Comparison of ENCODE assay signal across 8 cellular contexts in genomic region chr16:22007159-22007508, GRCh38. TPM values are rescaled to one million over a fixed set of nuclear protein-coding genes. Genes with fewer than 3 reads are reported as not detected.
DNase-seq lines count a peak whose midpoint lies in the region; ATAC-seq and TF ChIP-seq lines count a peak whose summit lies in the region.

No MANE protein-coding gene starts in this region.

- peaks cover 16 to 37% of the 10 kb centered on the region in 2 donors for H3K4me1 ChIP-seq in adrenal gland (replicated peaks in 1 of 2)
- H3K4me1 ChIP-seq in right lobe of liver: peaks cover 0 to 31% (median 5%) of the 10 kb centered on the region in 4 donors
- H3K4me1 ChIP-seq in transverse colon: peaks cover 7 to 37% (median 25%) of the 10 kb centered on the region in 4 donors

- H3K27ac ChIP-seq in adrenal gland (peak overlapping the region; percentile 61 to 94 (median 88)), right lobe of liver (peak overlapping the region in 1 of 3 donors; percentile 84), transverse colon (peak overlapping the region; percentile 89 to 94 (median 91))

- peaks cover 37% of the 10 kb centered on the region for H3K4me1 Mint-ChIP-seq in activated T-cell treated with anti-CD3 and anti-CD28 coated beads, Interleukin-2, amount 50 U/mL, for 4 hours (ENCODE audit: low read depth)

- H3K36me3 Mint-ChIP-seq in activated T-cell treated with anti-CD3 and anti-CD28 coated beads, Interleukin-2, amount 50 U/mL, for 4 hours (ENCODE audit: insufficient read depth): no peaks in the 10 kb centered on the region

- no peak for TF ChIP-seq EP300 in transverse colon (IDR thresholded peaks at IDR 0.05; ENCODE audit: low read depth)

- in situ Hi-C loops in transverse colon (cut with MboI; ENCODE audit: low pct_ligation_motif_present in 1 of 4, low pct_unique_long_range_greater_than_20kb in 1 of 4, low sequenced_read_pairs in 3 of 4): loop anchor here in 2 of 4 donors (10.0 to 25.0 kb wide), 2 partner anchors 58 to 280 kb away; partner anchors contain the start of gene POLR3E (in 1 of the 2)

- no peaks in the 10 kb centered on the region for H3K36me3 ChIP-seq in adrenal gland (replicated peaks in 1 of 2)
- no peaks in the 10 kb centered on the region for H3K36me3 ChIP-seq in right lobe of liver
- no peaks in the 10 kb centered on the region for H3K36me3 ChIP-seq in transverse colon

- TF ChIP-seq POLR2A in adrenal gland (IDR thresholded peaks at IDR 0.05): no peak
- TF ChIP-seq POLR2A in right lobe of liver (IDR thresholded peaks at IDR 0.05): no peak
- no peak for TF ChIP-seq POLR2A in transverse colon (IDR thresholded peaks at IDR 0.05)

- H3K4me3 Mint-ChIP-seq in activated T-cell treated with anti-CD3 and anti-CD28 coated beads, Interleukin-2, amount 50 U/mL, for 4 hours: peak overlapping the region; percentile 89

- intact Hi-C loops in adrenal gland (cut with DNase I): loop anchor here in 1 of 2 donors (10.0 kb wide), 1 partner anchor 288 kb away; the partner anchor contains the start of gene POLR3E
- intact Hi-C loops in right lobe of liver (cut with DNase I): loop anchor here (5.0 to 10.0 kb wide), 2 partner anchors 178 to 180 kb away; no protein-coding TSS in a partner anchor
- intact Hi-C loops in transverse colon (cut with DNase I; ENCODE audit: low total_unique reads): loop anchor here (5.0 kb wide), 1 partner anchor 290 kb away; the partner anchor contains the start of gene POLR3E

- 4 to 8% (median 7%) methylated on average over 8 of the region's 8 CpGs for WGBS in adrenal gland, 4 donors
- WGBS in right lobe of liver (ENCODE audit: insufficient coverage, low coverage, low lambda C conversion rate, missing lambda C conversion rate): 12% methylated on average over 8 of the region's 8 CpGs
- WGBS in transverse colon (ENCODE audit: low coverage in 1 of 2), 2 donors: 8 to 9% methylated on average over 8 of the region's 8 CpGs

- no peaks in the 10 kb centered on the region for H3K27me3 Mint-ChIP-seq in activated T-cell treated with anti-CD3 and anti-CD28 coated beads, Interleukin-2, amount 50 U/mL, for 4 hours (ENCODE audit: low read depth)

- H3K4me3 ChIP-seq in adrenal gland (peak overlapping the region; percentile 43 to 99 (median 82)), right lobe of liver (peak overlapping the region; percentile 66 to 98 (median 90)), transverse colon (peak overlapping the region; percentile 55 to 99 (median 92))

- DNase-seq in activated T-cell treated with anti-CD3 and anti-CD28 coated beads, Interleukin-2, amount 50 U/mL, for 4 hours: no peak
- DNase-seq in activated T-cell treated with anti-CD3 and anti-CD28 coated beads for 4 hours (no peak), adrenal gland (no peak), right lobe of liver (no peak), transverse colon (no peak), OCI-M2 (lab: John Stamatoyannopoulos, UW; ENCODE audit: unreplicated experiment) (no peak)

- ATAC-seq in activated T-cell treated with anti-CD3 and anti-CD28 coated beads, Interleukin-2, amount 50 U/mL, for 4 hours: no peak
- ATAC-seq in right lobe of liver: no peak
- no peak for ATAC-seq in HG03439 (IDR thresholded peaks at IDR 0.05; ENCODE audit: unreplicated experiment)
- ATAC-seq in HG02870 (IDR thresholded peaks at IDR 0.05; ENCODE audit: unreplicated experiment): no peak

- no peaks in the 10 kb centered on the region for H3K9me3 Mint-ChIP-seq in activated T-cell treated with anti-CD3 and anti-CD28 coated beads, Interleukin-2, amount 50 U/mL, for 4 hours

- TF ChIP-seq CTCF in adrenal gland (IDR thresholded peaks at IDR 0.05): peak in 1 of 6 experiments; percentile 7
- no peak for TF ChIP-seq CTCF in right lobe of liver (IDR thresholded peaks at IDR 0.05)
- no peak for TF ChIP-seq CTCF in transverse colon (IDR thresholded peaks at IDR 0.05)

- H3K27me3 ChIP-seq in adrenal gland (no peaks in the 10 kb centered on the region), right lobe of liver (no peaks in the 10 kb centered on the region), transverse colon (no peaks in the 10 kb centered on the region)

- H3K9me3 ChIP-seq in adrenal gland (replicated peaks in 1 of 3) (no peaks in the 10 kb centered on the region), right lobe of liver (no peaks in the 10 kb centered on the region), transverse colon (no peaks in the 10 kb centered on the region)

RNA-seq across cellular contexts. Expression of gene MOSMO, which starts 0.8 kb away (rescaled TPM):
- total RNA-seq in activated T-cell treated with anti-CD3 and anti-CD28 coated beads, Interleukin-2, amount 50 U/mL, for 4 hours: 1 to 10 TPM; 5.3 to 8.2 (median 7.0) TPM
- total RNA-seq in adrenal gland: 10 to 100 TPM; 13.3 to 49.0 (median 26.2) TPM
- 10 to 100 TPM; 11.7 to 24.2 (median 18.0) TPM for polyA plus RNA-seq in adrenal gland
- total RNA-seq in right lobe of liver: 10 to 100 TPM in 2 of 6 experiments, 1 to 10 TPM in 4; 6.7 to 13.4 (median 7.5) TPM
- 10 to 100 TPM in 3 of 4 donors, 1 to 10 TPM in 1; 8.4 to 68.5 (median 17.2) TPM for total RNA-seq in transverse colon

RNA-seq across cellular contexts. Expression of gene PDZD9, which starts 6.2 kb away (rescaled TPM):
- total RNA-seq in activated T-cell treated with anti-CD3 and anti-CD28 coated beads, Interleukin-2, amount 50 U/mL, for 4 hours: not detected
- total RNA-seq in adrenal gland: under 1 TPM in 1 of 8 donors, not detected in 7; 0.61 TPM
- polyA plus RNA-seq in adrenal gland: not detected
- total RNA-seq in right lobe of liver: not detected
- total RNA-seq in transverse colon: not detected

RNA-seq across cellular contexts. Expression of gene UQCRC2, which starts 54.0 kb away (rescaled TPM):
- 100 to 1,000 TPM; 217 to 251 (median 225) TPM for total RNA-seq in activated T-cell treated with anti-CD3 and anti-CD28 coated beads, Interleukin-2, amount 50 U/mL, for 4 hours
- 100 to 1,000 TPM; 126 to 305 (median 216) TPM for total RNA-seq in adrenal gland
- 100 to 1,000 TPM; 108 to 226 (median 130) TPM for polyA plus RNA-seq in adrenal gland
- total RNA-seq in right lobe of liver: 100 to 1,000 TPM; 128 to 214 (median 169) TPM
- 100 to 1,000 TPM; 112 to 359 (median 321) TPM for total RNA-seq in transverse colon
